10 cellular contexts compared by ENCODE assay signal in the genomic region with DNA sequence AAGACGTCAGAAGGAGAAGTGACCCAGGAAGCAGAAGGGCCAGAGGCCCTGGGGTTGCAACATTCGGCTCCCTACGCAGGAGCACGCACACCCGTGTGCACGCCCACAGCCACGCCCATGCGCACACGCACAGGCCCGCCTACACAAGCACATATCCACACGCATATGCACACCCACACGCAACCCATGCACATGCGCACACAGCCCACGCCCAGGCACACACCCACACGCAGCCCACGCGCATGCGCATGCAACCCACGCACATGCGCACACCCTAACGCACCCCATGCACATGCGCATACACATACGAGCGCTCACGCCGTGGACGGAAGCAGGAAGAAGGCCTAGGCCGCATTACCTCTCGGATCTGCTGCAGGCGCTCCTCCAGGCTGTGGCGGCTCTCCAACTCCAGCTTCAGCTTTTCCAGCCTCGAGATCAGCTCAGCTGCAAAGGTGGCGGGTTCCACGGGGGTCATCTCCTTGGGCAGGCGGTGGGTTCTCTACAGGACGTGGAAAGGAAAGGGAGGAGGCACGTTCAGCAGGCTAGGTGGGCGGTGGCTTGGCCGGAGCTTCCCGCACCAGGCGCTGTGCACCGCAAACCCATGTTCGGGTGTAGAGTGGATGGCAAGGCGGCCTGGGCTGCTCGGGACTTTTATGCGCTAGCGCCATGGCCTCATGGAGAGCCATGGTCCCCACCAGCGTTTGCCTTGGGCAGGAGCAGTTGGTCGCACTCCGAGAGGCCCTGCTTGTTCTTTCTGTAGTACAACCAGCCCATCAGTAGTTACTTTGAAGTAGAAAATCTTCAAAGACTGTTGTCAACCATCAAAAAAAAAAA. TPM values are rescaled to one million over a fixed set of nuclear protein-coding genes. Genes with fewer than 3 reads are reported as not detected.
A peak's percentile ranks its signal among the peaks of the same experiment; 100 is the strongest.
DNase-seq lines count a peak whose midpoint lies in the region; ATAC-seq and TF ChIP-seq lines count a peak whose summit lies in the region.
"Had no signal": no experiment of that assay in that cellular context is flagged by ENCODE, and none has a peak within 500 bp of the region (broad histone marks: within the 10 kb centered on the region; RNA-seq: fewer than 3 reads in every experiment).

No MANE protein-coding gene starts in this region.

- peak overlapping the region; percentile 38 for H3K27ac Mint-ChIP-seq in activated T-helper 2 cell treated with anti-CD3 and anti-CD28 coated beads, Interferon-gamma antibody, Interleukin-2, Interleukin-4, amounts not matched to agents 10 μg/mL and 5 μg/mL and 100 μg/mL, durations not matched to agents 14 hours and 24 hours and 36 hours
- no peak overlapping the region for H3K27ac Mint-ChIP-seq in Calu3 (ENCODE audit: unreplicated experiment)

- H3K27me3 ChIP-seq in lower lobe of right lung (ENCODE audit: low read depth) (no peaks in the 10 kb centered on the region), upper lobe of right lung (no peaks in the 10 kb centered on the region)
- H3K27me3 ChIP-seq: heart right ventricle had no signal

- TF ChIP-seq CTCF in lower lobe of right lung (IDR thresholded peaks at IDR 0.05) (no peak), upper lobe of right lung (IDR thresholded peaks at IDR 0.05) (no peak), Calu3 (IDR thresholded peaks at IDR 0.05; ENCODE audit: unreplicated experiment) (no peak)

- H3K36me3 ChIP-seq in lower lobe of right lung (peaks cover 93% of the 10 kb centered on the region), upper lobe of right lung (peaks cover 78% of the 10 kb centered on the region)

- no peaks in the 10 kb centered on the region for H3K27me3 Mint-ChIP-seq in activated T-helper 2 cell treated with anti-CD3 and anti-CD28 coated beads, Interferon-gamma antibody, Interleukin-2, Interleukin-4, amounts not matched to agents 10 μg/mL and 5 μg/mL and 100 μg/mL, durations not matched to agents 14 hours and 24 hours and 36 hours (ENCODE audit: low read depth)
- peaks cover 26% of the 10 kb centered on the region for H3K27me3 Mint-ChIP-seq in Calu3 (ENCODE audit: unreplicated experiment)
- H3K27me3 Mint-ChIP-seq: effector memory CD8-positive, alpha-beta T cell had no signal

- H3K4me3 Mint-ChIP-seq in activated T-helper 2 cell treated with anti-CD3 and anti-CD28 coated beads, Interferon-gamma antibody, Interleukin-2, Interleukin-4, amounts not matched to agents 10 μg/mL and 5 μg/mL and 100 μg/mL, durations not matched to agents 14 hours and 24 hours and 36 hours (ENCODE audit: low read depth), result peak overlapping the region; percentile 68
- no peak overlapping the region for H3K4me3 Mint-ChIP-seq in Calu3 (ENCODE audit: low read depth, unreplicated experiment)
- H3K4me3 Mint-ChIP-seq: effector memory CD8-positive, alpha-beta T cell had no signal

- no peaks in the 10 kb centered on the region for H3K9me3 Mint-ChIP-seq in activated T-helper 2 cell treated with anti-CD3 and anti-CD28 coated beads, Interferon-gamma antibody, Interleukin-2, Interleukin-4, amounts not matched to agents 10 μg/mL and 5 μg/mL and 100 μg/mL, durations not matched to agents 14 hours and 24 hours and 36 hours
- no peaks in the 10 kb centered on the region for H3K9me3 Mint-ChIP-seq in Calu3 (ENCODE audit: low read depth, unreplicated experiment)
- H3K9me3 Mint-ChIP-seq: effector memory CD8-positive, alpha-beta T cell had no signal

- no peaks in the 10 kb centered on the region for H3K9me3 ChIP-seq in lower lobe of right lung
- no peaks in the 10 kb centered on the region for H3K9me3 ChIP-seq in upper lobe of right lung
- H3K9me3 ChIP-seq: heart right ventricle had no signal

- H3K4me3 ChIP-seq in lower lobe of right lung (no peak overlapping the region), upper lobe of right lung (no peak overlapping the region)
- H3K4me3 ChIP-seq: heart right ventricle had no signal

- H3K4me1 Mint-ChIP-seq in activated T-helper 2 cell treated with anti-CD3 and anti-CD28 coated beads, Interferon-gamma antibody, Interleukin-2, Interleukin-4, amounts not matched to agents 10 μg/mL and 5 μg/mL and 100 μg/mL, durations not matched to agents 14 hours and 24 hours and 36 hours (ENCODE audit: low read depth), result peaks cover 3% of the 10 kb centered on the region
- no peaks in the 10 kb centered on the region for H3K4me1 Mint-ChIP-seq in Calu3 (ENCODE audit: low read depth, unreplicated experiment)

- intact Hi-C loops in activated T-helper 2 cell treated with anti-CD3 and anti-CD28 coated beads, Interferon-gamma antibody, Interleukin-2, Interleukin-4, amounts not matched to agents 10 μg/mL and 5 μg/mL and 100 μg/mL, durations not matched to agents 14 hours and 24 hours and 36 hours (cut with micrococcal nuclease), result no loop called here
- intact Hi-C loops in lower lobe of right lung (cut with DNase I) (no loop called here), upper lobe of right lung (cut with DNase I) (no loop called here), Calu3 (cut with micrococcal nuclease; ENCODE audit: unreplicated experiment) (no loop called here)

- peak; percentile 23 to 38 for ATAC-seq in lower lobe of right lung
- peak; percentile 13 for ATAC-seq in upper lobe of right lung
- ATAC-seq in HG02870 (IDR thresholded peaks at IDR 0.05; ENCODE audit: unreplicated experiment), result no peak
- ATAC-seq: effector memory CD8-positive, alpha-beta T cell; heart right ventricle had no signal

- no peak overlapping the region for H3K27ac ChIP-seq in lower lobe of right lung
- H3K27ac ChIP-seq in upper lobe of right lung, result no peak overlapping the region
- H3K27ac ChIP-seq: heart right ventricle had no signal

- DNase-seq in T-helper 2 cell (peak in 3 of 5 experiments; percentile 25 to 88 (median 51)), lower lobe of right lung (no peak), upper lobe of right lung (no peak), Calu3 (no peak), NCI-H2227 (lab: John Stamatoyannopoulos, UW; ENCODE audit: unreplicated experiment) (no peak)
- DNase-seq in activated T-helper 2 cell treated with anti-CD3 and anti-CD28 coated beads, Interferon-gamma antibody, Interleukin-2, Interleukin-4, amounts not matched to agents 10 μg/mL and 5 μg/mL and 100 μg/mL, durations not matched to agents 14 hours and 24 hours and 36 hours (ENCODE audit: low spot score), result peak; percentile 58
- DNase-seq: effector memory CD8-positive, alpha-beta T cell; heart right ventricle; NCI-H1930 had no signal

- BruUV-seq in Calu3 (replicated peaks; lab: Mats Ljungman, UMichigan), result no TSS peak

- H3K4me1 ChIP-seq in lower lobe of right lung (peaks cover 33% of the 10 kb centered on the region), upper lobe of right lung (peaks cover 29% of the 10 kb centered on the region)

- CTCF ChIA-PET in Calu3 (lab: Charles Lee), result no interaction called here

- peaks cover 59% of the 10 kb centered on the region for H3K36me3 Mint-ChIP-seq in activated T-helper 2 cell treated with anti-CD3 and anti-CD28 coated beads, Interferon-gamma antibody, Interleukin-2, Interleukin-4, amounts not matched to agents 10 μg/mL and 5 μg/mL and 100 μg/mL, durations not matched to agents 14 hours and 24 hours and 36 hours (ENCODE audit: low read depth)
- no peaks in the 10 kb centered on the region for H3K36me3 Mint-ChIP-seq in Calu3 (ENCODE audit: insufficient read depth, unreplicated experiment)

RNA-seq across cellular contexts. Expression of gene AXIN2, which starts 23.4 kb away (rescaled TPM):
- total RNA-seq in activated T-helper 2 cell treated with anti-CD3 and anti-CD28 coated beads, Interferon-gamma antibody, Interleukin-2, Interleukin-4, amounts not matched to agents 10 μg/mL and 5 μg/mL and 100 μg/mL, durations not matched to agents 14 hours and 24 hours and 36 hours, result 6.8 and 7.4 TPM in 2 replicates
- total RNA-seq in lower lobe of right lung, result 53.4 TPM
- 63.6 TPM for total RNA-seq in upper lobe of right lung
- total RNA-seq in Calu3 (2022), result 0.45 and 0.49 TPM in 2 replicates

Comparison
In these comparisons a context has a peak if more than half of its experiments do, and no peak if none do; other contexts are left out.
1. DNase-seq: peak in T-helper 2 cell (3 of 5) and activated T-helper 2 cell treated with anti-CD3 and anti-CD28 coated beads, Interferon-gamma antibody, Interleukin-2, Interleukin-4, amounts not matched to agents 10 μg/mL and 5 μg/mL and 100 μg/mL, durations not matched to agents 14 hours and 24 hours and 36 hours (single experiment); none in lower lobe of right lung (single experiment), upper lobe of right lung (single experiment), Calu3 (single experiment) and NCI-H2227 (single experiment).